ENCODE assay signal across 8 cellular contexts in the genomic region with DNA sequence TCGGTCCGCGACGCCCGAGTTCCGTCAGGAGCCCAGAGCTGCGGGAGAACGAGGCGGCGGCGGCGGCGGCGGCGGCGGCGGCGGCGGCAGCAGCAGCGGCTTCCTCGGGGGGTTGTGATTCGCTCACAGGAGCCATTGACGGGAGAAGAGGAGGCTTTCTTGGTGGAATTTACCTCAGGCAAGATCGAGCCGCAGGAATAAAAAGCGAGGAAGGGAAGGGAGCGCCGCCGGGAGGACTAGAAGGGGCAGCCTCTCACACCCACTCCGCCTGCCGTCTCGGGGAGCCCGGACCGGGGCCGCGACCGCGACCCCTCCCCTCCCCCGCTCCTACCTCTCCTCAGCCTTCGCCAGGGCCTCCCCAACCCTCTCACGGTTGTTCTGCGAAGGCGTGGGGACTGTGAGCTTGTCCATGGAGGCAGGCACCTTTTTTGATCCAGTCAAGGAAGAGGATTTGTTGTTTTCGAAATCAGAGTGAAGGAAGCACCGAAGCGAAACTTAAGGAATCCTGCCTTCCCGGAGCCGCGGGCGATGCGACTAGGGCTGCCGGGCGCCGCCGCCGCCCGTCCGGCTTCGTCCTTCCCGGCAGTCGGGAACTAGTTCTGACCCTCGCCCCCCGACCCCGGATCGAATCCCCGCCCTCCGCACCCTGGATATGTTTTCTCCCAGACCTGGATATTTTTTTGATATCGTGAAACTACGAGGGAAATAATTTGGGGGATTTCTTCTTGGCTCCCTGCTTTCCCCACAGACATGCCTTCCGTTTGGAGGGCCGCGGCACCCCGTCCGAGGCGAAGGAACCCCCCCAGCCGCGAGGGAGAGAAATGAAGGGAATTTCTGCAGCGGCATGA. TPM values are rescaled to one million over a fixed set of nuclear protein-coding genes. Genes with fewer than 3 reads are reported as not detected.
DNase-seq lines count a peak whose midpoint lies in the region; ATAC-seq and TF ChIP-seq lines count a peak whose summit lies in the region.

No MANE protein-coding gene starts in this region.

- ATAC-seq in HG02852 (IDR thresholded peaks at IDR 0.05; ENCODE audit: unreplicated experiment) (peak; percentile 23), natural killer cell (peak; percentile 27 to 39 (median 30))

- no peak for TF ChIP-seq POLR2A in testis (IDR thresholded peaks at IDR 0.05)

- H3K9me3 ChIP-seq in testis = no peaks in the 10 kb centered on the region

- no peaks in the 10 kb centered on the region for H3K27me3 ChIP-seq in testis

- H3K4me1 ChIP-seq in testis = peaks cover 19% of the 10 kb centered on the region

- WGBS in testis, 2 donors = 0 to 1% methylated on average over 45 to 77 of the region's 78 CpGs

- H3K27ac Mint-ChIP-seq in activated T-helper 1 cell treated with anti-CD3 and anti-CD28 coated beads, Interleukin-12 subunit alpha, Interleukin-12 subunit beta, Interleukin-2, Interleukin-4 antibody, amounts not matched to agents 30 ng/mL and 10 ng/mL and 1 ng/mL, durations not matched to agents 14 hours and 24 hours and 36 hours = peak overlapping the region; percentile 83
- H3K27ac Mint-ChIP-seq in natural killer cell = peak overlapping the region; percentile 72 to 73

- no peaks in the 10 kb centered on the region for H3K9me3 Mint-ChIP-seq in activated T-helper 1 cell treated with anti-CD3 and anti-CD28 coated beads, Interleukin-12 subunit alpha, Interleukin-12 subunit beta, Interleukin-2, Interleukin-4 antibody, amounts not matched to agents 30 ng/mL and 10 ng/mL and 1 ng/mL, durations not matched to agents 14 hours and 24 hours and 36 hours
- no peaks in the 10 kb centered on the region for H3K9me3 Mint-ChIP-seq in natural killer cell

- H3K36me3 ChIP-seq in testis (ENCODE audit: low read depth, missing control alignments) = no peaks in the 10 kb centered on the region

- TF ChIP-seq CTCF in natural killer cell (IDR thresholded peaks at IDR 0.05) (no peak), testis (IDR thresholded peaks at IDR 0.05) (no peak)

- intact Hi-C loops in activated T-helper 1 cell treated with anti-CD3 and anti-CD28 coated beads, Interleukin-12 subunit alpha, Interleukin-12 subunit beta, Interleukin-2, Interleukin-4 antibody, amounts not matched to agents 30 ng/mL and 10 ng/mL and 1 ng/mL, durations not matched to agents 14 hours and 24 hours and 36 hours (cut with micrococcal nuclease) = loop anchor here (1.0 to 10.0 kb wide), 10 partner anchors 79 to 1259 kb away; partner anchors contain the start of genes ALS2, CFLAR, CYP20A1 and FZD7
- intact Hi-C loops in natural killer cell (cut with micrococcal nuclease) = loop anchor here (5.0 to 10.0 kb wide), 2 partner anchors 112 to 861 kb away; partner anchors contain the start of genes CYP20A1 and NOP58
- intact Hi-C loops in testis (cut with DNase I; ENCODE audit: low total_unique reads) = no loop called here

- H3K4me3 ChIP-seq in testis = peak overlapping the region; percentile 91 to 92

- peaks cover 37% of the 10 kb centered on the region for H3K4me1 Mint-ChIP-seq in activated T-helper 1 cell treated with anti-CD3 and anti-CD28 coated beads, Interleukin-12 subunit alpha, Interleukin-12 subunit beta, Interleukin-2, Interleukin-4 antibody, amounts not matched to agents 30 ng/mL and 10 ng/mL and 1 ng/mL, durations not matched to agents 14 hours and 24 hours and 36 hours (ENCODE audit: low read depth)
- H3K4me1 Mint-ChIP-seq in natural killer cell = peaks cover 45 to 46% of the 10 kb centered on the region in 2 donors

- DNase-seq in NCI-H1694 treated with DMSO at 0.1 percent for 48 hours (lab: John Stamatoyannopoulos, UW) = peak; percentile 47
- no peak for DNase-seq in NCI-H1694 (lab: John Stamatoyannopoulos, UW)
- DNase-seq in NCI-H774 (lab: John Stamatoyannopoulos, UW) = peak; percentile 20
- DNase-seq in activated T-helper 1 cell treated with anti-CD3 and anti-CD28 coated beads, Interleukin-12 subunit alpha, Interleukin-12 subunit beta, Interleukin-2, Interleukin-4 antibody, amounts not matched to agents 30 ng/mL and 10 ng/mL and 1 ng/mL, durations not matched to agents 14 hours and 24 hours and 36 hours (ENCODE audit: low spot score) = peak; percentile 27
- DNase-seq in fibroblast of gingiva (ENCODE audit: low read depth) = peak; percentile 24
- DNase-seq in natural killer cell = peak; percentile 43
- DNase-seq in testis = peak; percentile 68

- no peaks in the 10 kb centered on the region for H3K27me3 Mint-ChIP-seq in activated T-helper 1 cell treated with anti-CD3 and anti-CD28 coated beads, Interleukin-12 subunit alpha, Interleukin-12 subunit beta, Interleukin-2, Interleukin-4 antibody, amounts not matched to agents 30 ng/mL and 10 ng/mL and 1 ng/mL, durations not matched to agents 14 hours and 24 hours and 36 hours (ENCODE audit: insufficient read depth)
- H3K27me3 Mint-ChIP-seq in natural killer cell (ENCODE audit: low read depth in 2 of 2) = no peaks in the 10 kb centered on the region

- H3K4me3 Mint-ChIP-seq in activated T-helper 1 cell treated with anti-CD3 and anti-CD28 coated beads, Interleukin-12 subunit alpha, Interleukin-12 subunit beta, Interleukin-2, Interleukin-4 antibody, amounts not matched to agents 30 ng/mL and 10 ng/mL and 1 ng/mL, durations not matched to agents 14 hours and 24 hours and 36 hours = peak overlapping the region; percentile 99
- peak overlapping the region; percentile 93 for H3K4me3 Mint-ChIP-seq in natural killer cell

- peak overlapping the region; percentile 87 to 98 for H3K27ac ChIP-seq in testis

- peaks cover 7% of the 10 kb centered on the region for H3K36me3 Mint-ChIP-seq in activated T-helper 1 cell treated with anti-CD3 and anti-CD28 coated beads, Interleukin-12 subunit alpha, Interleukin-12 subunit beta, Interleukin-2, Interleukin-4 antibody, amounts not matched to agents 30 ng/mL and 10 ng/mL and 1 ng/mL, durations not matched to agents 14 hours and 24 hours and 36 hours (ENCODE audit: low read depth)
- no peaks in the 10 kb centered on the region for H3K36me3 Mint-ChIP-seq in natural killer cell

RNA-seq across cellular contexts. Expression of gene BMPR2, which starts 0.6 kb away (rescaled TPM):
- total RNA-seq in activated T-helper 1 cell treated with anti-CD3 and anti-CD28 coated beads, Interleukin-12 subunit alpha, Interleukin-12 subunit beta, Interleukin-2, Interleukin-4 antibody, amounts not matched to agents 30 ng/mL and 10 ng/mL and 1 ng/mL, durations not matched to agents 14 hours and 24 hours and 36 hours = 5.5 and 6.1 TPM in 2 replicates
- 10 to 100 TPM; 17.8 to 25.5 (median 23.2) TPM for total RNA-seq in natural killer cell
- 10 to 100 TPM; 53.5 to 61.3 TPM for total RNA-seq in testis
- polyA plus RNA-seq in testis (ENCODE audit: insufficient read depth, low read depth, low replicate concordance) = 25.4 TPM
